ENCODE assay signal across 1 cellular context in the genomic region with DNA sequence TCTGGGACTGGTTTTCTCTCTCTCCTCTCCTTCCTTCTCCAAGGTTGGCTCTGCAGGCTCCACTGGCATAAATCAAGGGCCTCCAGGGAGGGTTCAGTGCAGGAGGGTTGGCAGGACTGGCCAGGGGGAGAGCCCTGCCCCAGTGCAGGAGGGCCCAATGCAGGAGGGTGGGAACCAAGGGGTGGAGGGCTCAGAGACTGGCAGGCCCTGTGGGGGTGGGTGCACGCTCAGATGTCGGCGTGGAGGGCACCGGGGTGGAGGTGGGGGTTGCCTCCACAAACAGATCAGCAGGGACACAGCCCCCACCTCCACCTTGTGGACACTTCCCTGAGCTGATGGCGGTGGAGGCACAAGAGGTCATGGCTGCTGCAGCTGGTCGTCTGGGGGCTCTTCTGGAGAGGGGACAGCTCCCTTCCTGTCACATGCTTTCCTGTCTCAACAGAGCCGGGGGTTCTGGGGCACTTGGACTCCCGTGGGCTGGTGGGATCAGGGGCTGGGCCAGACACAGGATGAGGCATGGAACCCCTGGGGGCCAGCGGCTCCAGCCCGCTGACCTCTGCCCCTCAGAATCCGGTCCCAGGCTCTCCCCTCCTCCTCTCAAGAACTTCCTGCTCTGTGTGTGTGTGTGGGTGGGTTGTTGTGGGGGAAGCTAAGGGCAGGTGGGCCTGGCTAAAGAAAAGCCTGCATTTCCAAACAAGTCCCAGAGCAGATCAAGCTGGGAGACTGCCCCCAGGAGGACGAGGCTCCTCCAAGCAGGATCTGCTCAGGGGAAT.
A peak's percentile ranks its signal among the peaks of the same experiment; 100 is the strongest.
TF ChIP-seq lines count a peak whose summit lies in the region.

No MANE protein-coding gene starts in this region.

TF ChIP-seq in IMR-90, 13 proteins besides CTCF, POLR2A, EP300 and RAD21:
- TF ChIP-seq SMC3 (IDR thresholded peaks at IDR 0.05; ENCODE audit: low read depth, low read length) = peak; percentile 45; the same call in 1 of the 2 replicates
- no peak for TF ChIP-seq CEBPB (IDR thresholded peaks at IDR 0.05; ENCODE audit: low read depth, low read length)
